In genomic region chr2:39893616-39894015, GRCh38 we compare ENCODE assay signal across 29 cellular contexts.
"Had no signal": no experiment of that assay in that cellular context is flagged by ENCODE, and none has a peak within 500 bp of the region (broad histone marks: within the 10 kb centered on the region; RNA-seq: fewer than 3 reads in every experiment).

No MANE protein-coding gene starts in this region.

- H3K27ac ChIP-seq: adrenal gland, body of pancreas, cardiac muscle cell, coronary artery, dorsolateral prefrontal cortex, heart right ventricle, hepatocyte had no signal

- H2AFZ ChIP-seq: hepatocyte had no signal

- H3K27me3 ChIP-seq: adrenal gland, body of pancreas, cardiac muscle cell, esophagus muscularis mucosa, gastroesophageal sphincter, heart right ventricle, hepatocyte had no signal

- DNase-seq: activated CD4-positive, alpha-beta memory T cell treated with anti-CD3 and anti-CD28 coated beads, Interleukin-2, amount 10 ng/mL, durations not matched to agents 7 days and 5 days; activated CD4-positive, alpha-beta T cell treated with anti-CD3 and anti-CD28 coated beads for 1 hour; activated CD4-positive, alpha-beta T cell treated with anti-CD3 and anti-CD28 coated beads for 4 hours; activated CD4-positive, alpha-beta T cell treated with anti-CD3 and anti-CD28 coated beads, Interleukin-2, amount 10 ng/mL, durations not matched to agents 7 days and 5 days; activated CD4-positive, alpha-beta T cell treated with anti-CD3 and anti-CD28 coated beads, Interleukin-2, amount 50 U/mL, for 4 hours; activated CD8-positive, alpha-beta memory T cell treated with anti-CD3 and anti-CD28 coated beads, Interleukin-2, amount 50 U/mL, for 48 hours; activated naive CD4-positive, alpha-beta T cell treated with anti-CD3 and anti-CD28 coated beads for 36 hours; activated naive CD8-positive, alpha-beta T cell treated with anti-CD3 and anti-CD28 coated beads for 36 hours; activated naive CD8-positive, alpha-beta T cell treated with anti-CD3 and anti-CD28 coated beads, Interleukin-2, amount 50 U/mL, for 24 hours; activated T-cell treated with anti-CD3 and anti-CD28 coated beads for 4 hours; activated T-cell treated with anti-CD3 and anti-CD28 coated beads, Interleukin-2, amount 50 U/mL, for 24 hours; activated T-cell treated with anti-CD3 and anti-CD28 coated beads, Interleukin-2, amount 50 U/mL, for 72 hours; adrenal gland; amygdala; aorta; body of pancreas; central memory CD4-positive, alpha-beta T cell; dorsolateral prefrontal cortex; effector memory CD4-positive, alpha-beta T cell; erythroblast; foreskin melanocyte; heart right ventricle; T-helper 17 cell; T1000 had no signal

- H3K9me3 ChIP-seq: adrenal gland, body of pancreas, esophagus muscularis mucosa, gastroesophageal sphincter, heart right ventricle had no signal

- H3K4me3 ChIP-seq: adrenal gland, body of pancreas, cardiac muscle cell, coronary artery, dorsolateral prefrontal cortex, esophagus muscularis mucosa, gastroesophageal sphincter, heart right ventricle, hepatocyte had no signal

- H3K79me2 ChIP-seq: hepatocyte had no signal

- H3K4me1 ChIP-seq: adrenal gland, body of pancreas, heart right ventricle had no signal

- ATAC-seq: activated naive CD8-positive, alpha-beta T cell treated with anti-CD3 and anti-CD28 coated beads, Interleukin-2, amount 50 U/mL, for 24 hours; activated T-cell treated with anti-CD3 and anti-CD28 coated beads, Interleukin-2, amount 50 U/mL, for 72 hours; body of pancreas; gastroesophageal sphincter; heart right ventricle; T-helper 17 cell had no signal

- H3K36me3 ChIP-seq: adrenal gland, cardiac muscle cell, esophagus muscularis mucosa, gastroesophageal sphincter, heart right ventricle had no signal

- H3K4me2 ChIP-seq: hepatocyte had no signal
